ENCODE assay signal across 18 cellular contexts in genomic region chr9:77486968-77487367, GRCh38.
A peak's percentile ranks its signal among the peaks of the same experiment; 100 is the strongest.
DNase-seq lines count a peak whose midpoint lies in the region; ATAC-seq, FAIRE-seq and TF ChIP-seq lines count a peak whose summit lies in the region.
"Had no signal": no experiment of that assay in that cellular context is flagged by ENCODE, and none has a peak within 500 bp of the region (broad histone marks: within the 10 kb centered on the region; RNA-seq: fewer than 3 reads in every experiment).

No MANE protein-coding gene starts in this region.

- H3K4me1 Mint-ChIP-seq in activated naive CD8-positive, alpha-beta T cell treated with anti-CD3 and anti-CD28 coated beads, Interleukin-2, amount 50 U/mL, for 24 hours, result peaks cover 14% of the 10 kb centered on the region

- DNase-seq in activated naive CD4-positive, alpha-beta T cell treated with anti-CD3 and anti-CD28 coated beads, Interleukin-2, amount 50 U/mL, for 72 hours (ENCODE audit: low spot score in 2 of 2), result no peak
- DNase-seq in activated naive CD4-positive, alpha-beta T cell treated with Interleukin-2 at 50 U/mL for 16 hours, result no peak
- DNase-seq in RKO (ENCODE audit: low spot score), result peak; percentile 39
- peak; percentile 70 for DNase-seq in bronchial epithelial cell (ENCODE audit: low read depth)
- DNase-seq in renal cortical epithelial cell (ENCODE audit: low read depth), result peak; percentile 29
- no peak for DNase-seq in NCI-H2081 (lab: John Stamatoyannopoulos, UW)
- no peak for DNase-seq in activated naive CD8-positive, alpha-beta T cell treated with anti-CD3 and anti-CD28 coated beads, Interleukin-2, amount 50 U/mL, for 24 hours
- DNase-seq in anterior cingulate cortex (lab: John Stamatoyannopoulos, UW), result no peak
- DNase-seq: DMS 273 treated with DMSO at 0.1 percent for 48 hours, KG1, NCI-H1048, NCI-H1436 treated with DMSO at 0.1 percent for 48 hours, NCI-H2081 treated with DMSO at 0.1 percent for 48 hours, NCI-H510A treated with DMSO at 0.1 percent for 48 hours, SHP77 treated with DMSO at 0.1 percent for 48 hours had no signal

- H3K27me3 ChIP-seq in bronchial epithelial cell (ENCODE audit: control insufficient read depth, insufficient read depth, low read length), result no peaks in the 10 kb centered on the region

- H3K4me3 Mint-ChIP-seq in activated naive CD8-positive, alpha-beta T cell treated with anti-CD3 and anti-CD28 coated beads, Interleukin-2, amount 50 U/mL, for 24 hours, result no peak overlapping the region

- peaks cover 2% of the 10 kb centered on the region for H3K27me3 Mint-ChIP-seq in activated naive CD8-positive, alpha-beta T cell treated with anti-CD3 and anti-CD28 coated beads, Interleukin-2, amount 50 U/mL, for 24 hours

- ATAC-seq in activated naive CD4-positive, alpha-beta T cell treated with anti-CD3 and anti-CD28 coated beads, Interleukin-2, amount 50 U/mL, for 72 hours, result peak; percentile 68 to 92
- no peak for ATAC-seq in activated naive CD8-positive, alpha-beta T cell treated with anti-CD3 and anti-CD28 coated beads, Interleukin-2, amount 50 U/mL, for 24 hours
- ATAC-seq: HepG2, Panc1 had no signal

- FAIRE-seq in bronchial epithelial cell (lab: Jason Lieb, UNC), result no peak
- FAIRE-seq: GM12892, HepG2 had no signal

- TF ChIP-seq CTCF in bronchial epithelial cell (IDR thresholded peaks at IDR 0.05; ENCODE audit: insufficient read depth, low read length, severe bottlenecking), result no peak

- no peak overlapping the region for H3K4me3 ChIP-seq in bronchial epithelial cell (ENCODE audit: low read depth, low read length)

- no peaks in the 10 kb centered on the region for H3K36me3 ChIP-seq in bronchial epithelial cell (ENCODE audit: control insufficient read depth, insufficient read depth, low read length)

- H3K36me3 Mint-ChIP-seq in activated naive CD4-positive, alpha-beta T cell treated with anti-CD3 and anti-CD28 coated beads, Interleukin-2, amount 50 U/mL, for 72 hours, result peaks cover 0 to 15% of the 10 kb centered on the region in 2 donors
- no peaks in the 10 kb centered on the region for H3K36me3 Mint-ChIP-seq in activated naive CD8-positive, alpha-beta T cell treated with anti-CD3 and anti-CD28 coated beads, Interleukin-2, amount 50 U/mL, for 24 hours (ENCODE audit: low read depth)

- peaks cover 7 to 10% of the 10 kb centered on the region in 2 donors for H3K9me3 Mint-ChIP-seq in activated naive CD4-positive, alpha-beta T cell treated with anti-CD3 and anti-CD28 coated beads, Interleukin-2, amount 50 U/mL, for 72 hours
- peaks cover 6% of the 10 kb centered on the region for H3K9me3 Mint-ChIP-seq in activated naive CD8-positive, alpha-beta T cell treated with anti-CD3 and anti-CD28 coated beads, Interleukin-2, amount 50 U/mL, for 24 hours

- H3K27ac Mint-ChIP-seq in activated naive CD4-positive, alpha-beta T cell treated with anti-CD3 and anti-CD28 coated beads, Interleukin-2, amount 50 U/mL, for 72 hours, result no peak overlapping the region
- H3K27ac Mint-ChIP-seq in activated naive CD8-positive, alpha-beta T cell treated with anti-CD3 and anti-CD28 coated beads, Interleukin-2, amount 50 U/mL, for 24 hours, result no peak overlapping the region

Comparison
In these comparisons a context has a peak if more than half of its experiments do, and no peak if none do; other contexts are left out.
1. DNase-seq: peak in RKO (single experiment), bronchial epithelial cell (single experiment) and renal cortical epithelial cell (single experiment); none in activated naive CD4-positive, alpha-beta T cell treated with anti-CD3 and anti-CD28 coated beads, Interleukin-2, amount 50 U/mL, for 72 hours (0 of 2), activated naive CD4-positive, alpha-beta T cell treated with Interleukin-2 at 50 U/mL for 16 hours (single experiment), NCI-H2081 (0 of 2), activated naive CD8-positive, alpha-beta T cell treated with anti-CD3 and anti-CD28 coated beads, Interleukin-2, amount 50 U/mL, for 24 hours (single experiment) and anterior cingulate cortex (0 of 58).